In genomic region chr20:60484316-60484715, GRCh38 we compare ENCODE assay signal across 14 cellular contexts.
DNase-seq lines count a peak whose midpoint lies in the region; ATAC-seq and TF ChIP-seq lines count a peak whose summit lies in the region.
"Had no signal": no experiment of that assay in that cellular context is flagged by ENCODE, and none has a peak within 500 bp of the region (broad histone marks: within the 10 kb centered on the region; RNA-seq: fewer than 3 reads in every experiment).

No MANE protein-coding gene starts in this region.

- DNase-seq in left ventricle myocardium superior (no peak), left ventricle myocardium inferior (no peak), ecto neural progenitor cell (ENCODE audit: low spot score) (peak; percentile 28), sciatic nerve (ENCODE audit: low spot score) (no peak), 8988T (no peak), OCI-M2 (lab: John Stamatoyannopoulos, UW; ENCODE audit: unreplicated experiment) (no peak)
- DNase-seq: AML-193; Calu3; CD8-positive, alpha-beta T cell; DMS79 treated with DMSO at 0.1 percent for 48 hours; GF-D8; H9 had no signal

- peak; percentile 54 for ATAC-seq in left ventricle myocardium superior
- ATAC-seq in sciatic nerve = peak; percentile 13
- ATAC-seq: A549; CD8-positive, alpha-beta T cell; HepG2 had no signal

- H3K27me3 ChIP-seq in left ventricle myocardium inferior (ENCODE audit: low read depth) = peaks cover 13% of the 10 kb centered on the region

- no peak overlapping the region for H3K4me3 ChIP-seq in left ventricle myocardium inferior
- H3K4me3 ChIP-seq: A549 had no signal

- no peak overlapping the region for H3K27ac ChIP-seq in left ventricle myocardium inferior (replicated peaks)
- H3K27ac ChIP-seq: A549 had no signal

- H3K9me3 ChIP-seq in left ventricle myocardium inferior (replicated peaks) = no peaks in the 10 kb centered on the region
- H3K9me3 ChIP-seq: A549 had no signal

- no peaks in the 10 kb centered on the region for H3K4me1 ChIP-seq in left ventricle myocardium inferior
- H3K4me1 ChIP-seq: A549 had no signal

- intact Hi-C loops in left ventricle myocardium superior (cut with micrococcal nuclease) (no loop called here), left ventricle myocardium inferior (cut with micrococcal nuclease) (no loop called here), sciatic nerve (cut with DNase I) (no loop called here)

- H3K36me3 ChIP-seq in left ventricle myocardium inferior = no peaks in the 10 kb centered on the region

- no peak for TF ChIP-seq CTCF in left ventricle myocardium inferior (IDR thresholded peaks at IDR 0.05; ENCODE audit: borderline replicate concordance)
